ENCODE assay signal across 8 cellular contexts in genomic region chr16:84062734-84063640, GRCh38. TPM values are rescaled to one million over a fixed set of nuclear protein-coding genes. Genes with fewer than 3 reads are reported as not detected.
DNase-seq lines count a peak whose midpoint lies in the region; ATAC-seq, FAIRE-seq and TF ChIP-seq lines count a peak whose summit lies in the region.

No MANE protein-coding gene starts in this region.

- POLR2A ChIA-PET in activated CD8-positive, alpha-beta T cell treated with anti-CD3 and anti-CD28 coated beads for 36 hours (lab: Charles Lee), result interaction anchor here (1.0 to 1.2 kb wide), 2 partner anchors 20 to 106 kb away, joined by 3 to 4 read pairs; no protein-coding TSS in a partner anchor

- intact Hi-C loops in activated CD8-positive, alpha-beta T cell treated with anti-CD3 and anti-CD28 coated beads for 36 hours (cut with micrococcal nuclease), result no loop called here

- DNase-seq in ACHN (peak; percentile 81), GM12892 (ENCODE audit: insufficient read length) (peak; percentile 48), NCI-H524 treated with DMSO at 0.1 percent for 48 hours (lab: John Stamatoyannopoulos, UW) (peak; percentile 92), ecto neural progenitor cell (ENCODE audit: low spot score) (peak; percentile 96), lung (ENCODE audit: low spot score) (peak; percentile 80)
- peak; percentile 82 for DNase-seq in activated CD8-positive, alpha-beta T cell treated with anti-CD3 and anti-CD28 coated beads for 36 hours
- peak; percentile 27 for DNase-seq in stimulated activated CD8-positive, alpha-beta memory T cell treated with anti-CD3 and anti-CD28 coated beads, Interleukin-12 subunit alpha, Interleukin-12 subunit beta, amount 100 ng/mL, for 24 hours (ENCODE audit: extremely low read depth)

- in situ Hi-C loops in ACHN (cut with HindIII; ENCODE audit: low pct_ligation_motif_present, low pct_unique_long_range_greater_than_20kb, low sequenced_read_pairs), result no loop called here

- no peaks in the 10 kb centered on the region for H3K27me3 Mint-ChIP-seq in activated CD8-positive, alpha-beta T cell treated with anti-CD3 and anti-CD28 coated beads for 36 hours

- 57 to 69% methylated on average over 24 to 25 of the region's 25 CpGs for WGBS in lung, 2 donors

- peak overlapping the region; percentile 64 for H3K27ac Mint-ChIP-seq in activated CD8-positive, alpha-beta T cell treated with anti-CD3 and anti-CD28 coated beads for 36 hours

- H3K27me3 ChIP-seq in lung (ENCODE audit: control insufficient read depth, insufficient read depth), result no peaks in the 10 kb centered on the region

- CTCF ChIA-PET in activated CD8-positive, alpha-beta T cell treated with anti-CD3 and anti-CD28 coated beads for 36 hours (lab: Charles Lee), result interaction anchor here (0.7 to 10.8 kb wide), 18 partner anchors 19 to 237 kb away, joined by 3 to 124 read pairs (median 4); partner anchors contain the start of gene OSGIN1

- peaks cover 30 to 46% of the 10 kb centered on the region in 2 donors for H3K36me3 ChIP-seq in lung (ENCODE audit: control insufficient read depth in 2 of 2, insufficient read depth in 2 of 2, low read length in 2 of 2)

- H3K4me3 Mint-ChIP-seq in activated CD8-positive, alpha-beta T cell treated with anti-CD3 and anti-CD28 coated beads for 36 hours, result no peak overlapping the region

- no peaks in the 10 kb centered on the region for H3K9me3 Mint-ChIP-seq in activated CD8-positive, alpha-beta T cell treated with anti-CD3 and anti-CD28 coated beads for 36 hours

- H3K36me3 Mint-ChIP-seq in activated CD8-positive, alpha-beta T cell treated with anti-CD3 and anti-CD28 coated beads for 36 hours (ENCODE audit: low read depth), result peaks cover 30% of the 10 kb centered on the region

- peak; percentile 92 for ATAC-seq in activated CD8-positive, alpha-beta T cell treated with anti-CD3 and anti-CD28 coated beads for 36 hours
- peak; percentile 93 for ATAC-seq in lung (ENCODE audit: insufficient read depth, low FRiP score)
- no peak for ATAC-seq in HG03280 (IDR thresholded peaks at IDR 0.05; ENCODE audit: unreplicated experiment)

- no peak for TF ChIP-seq POLR2A in GM12892 (IDR thresholded peaks at IDR 0.05; ENCODE audit: low read depth, low read length)

- peaks cover 8% of the 10 kb centered on the region for H3K4me1 Mint-ChIP-seq in activated CD8-positive, alpha-beta T cell treated with anti-CD3 and anti-CD28 coated beads for 36 hours (ENCODE audit: low read depth)

- FAIRE-seq in GM12892 (lab: Jason Lieb, UNC), result no peak

- H3K9me3 ChIP-seq in lung (ENCODE audit: control insufficient read depth in 2 of 2, insufficient read depth in 1 of 2, low read length in 1 of 2), result no peaks in the 10 kb centered on the region

- peak overlapping the region in 1 of 2 donors; percentile 6 for H3K27ac ChIP-seq in lung (ENCODE audit: low read depth in 1 of 2, low read length in 1 of 2)

- no peak overlapping the region for H3K4me3 ChIP-seq in lung

- no peaks in the 10 kb centered on the region for H3K4me1 ChIP-seq in lung (ENCODE audit: control insufficient read depth in 2 of 2, insufficient read depth in 2 of 2, low read length in 2 of 2)

- peak; percentile 88 for TF ChIP-seq CTCF in activated CD8-positive, alpha-beta T cell treated with anti-CD3 and anti-CD28 coated beads for 36 hours (IDR thresholded peaks at IDR 0.05)
- peak; percentile 54 for TF ChIP-seq CTCF in lung (IDR thresholded peaks at IDR 0.05; ENCODE audit: control extremely low read depth, extremely low read depth)

RNA-seq across cellular contexts. Expression of gene SLC38A8, which starts 20.4 kb away (rescaled TPM):
- polyA plus RNA-seq in GM12892 (2012; ENCODE audit: missing spikeins), result not detected
- total RNA-seq in activated CD8-positive, alpha-beta T cell treated with anti-CD3 and anti-CD28 coated beads for 36 hours, result not detected
- not detected for total RNA-seq in lung
- 1 to 10 TPM in 1 of 2 donors, not detected in 1; 1.2 TPM for polyA plus RNA-seq in lung

RNA-seq across cellular contexts. Expression of gene MBTPS1, which starts 53.8 kb away (rescaled TPM):
- 24.6 TPM for polyA plus RNA-seq in GM12892 (2012; ENCODE audit: missing spikeins)
- 10 to 100 TPM; 31.5 to 31.7 TPM for total RNA-seq in activated CD8-positive, alpha-beta T cell treated with anti-CD3 and anti-CD28 coated beads for 36 hours
- 100 to 1,000 TPM in 1 of 2 donors, 10 to 100 TPM in 1; 87.7 to 130 TPM for total RNA-seq in lung
- polyA plus RNA-seq in lung, result 10 to 100 TPM; 45.5 to 48.3 TPM

Comparison
In these comparisons a context has a peak if more than half of its experiments do, and no peak if none do; other contexts are left out.
1. DNase-seq: peak in every context shown above with its lines; median percentile 96 in ecto neural progenitor cell; 92 in NCI-H524 treated with DMSO at 0.1 percent for 48 hours; 82 in activated CD8-positive, alpha-beta T cell treated with anti-CD3 and anti-CD28 coated beads for 36 hours; 81 in ACHN; 80 in lung; 48 in GM12892; 27 in stimulated activated CD8-positive, alpha-beta memory T cell treated with anti-CD3 and anti-CD28 coated beads, Interleukin-12 subunit alpha, Interleukin-12 subunit beta, amount 100 ng/mL, for 24 hours.